ENCODE assay signal across 8 cellular contexts in genomic region chr9:35422753-35423152, GRCh38.
"Had no signal": no experiment of that assay in that cellular context is flagged by ENCODE, and none has a peak within 500 bp of the region (broad histone marks: within the 10 kb centered on the region; RNA-seq: fewer than 3 reads in every experiment).

No MANE protein-coding gene starts in this region.

- H3K4me1 Mint-ChIP-seq: GM23338, H9, IgD-negative memory B cell had no signal

- DNase-seq: H9, HCEC 1CT, KBM-7 had no signal

- H3K4me3 ChIP-seq: GM23338 had no signal

- H3K4me2 ChIP-seq: GM23338 had no signal

- H2AFZ ChIP-seq: GM23338 had no signal

- FAIRE-seq: H1, H54, HTR-8/SVneo had no signal

- H3K4me3 Mint-ChIP-seq: GM23338, H9, IgD-negative memory B cell had no signal

- H3K9me3 Mint-ChIP-seq: GM23338, H9 had no signal

- ATAC-seq: GM23338 had no signal

- H3K27ac Mint-ChIP-seq: GM23338, H9, IgD-negative memory B cell had no signal
